9 cellular contexts compared by ENCODE assay signal in the genomic region with DNA sequence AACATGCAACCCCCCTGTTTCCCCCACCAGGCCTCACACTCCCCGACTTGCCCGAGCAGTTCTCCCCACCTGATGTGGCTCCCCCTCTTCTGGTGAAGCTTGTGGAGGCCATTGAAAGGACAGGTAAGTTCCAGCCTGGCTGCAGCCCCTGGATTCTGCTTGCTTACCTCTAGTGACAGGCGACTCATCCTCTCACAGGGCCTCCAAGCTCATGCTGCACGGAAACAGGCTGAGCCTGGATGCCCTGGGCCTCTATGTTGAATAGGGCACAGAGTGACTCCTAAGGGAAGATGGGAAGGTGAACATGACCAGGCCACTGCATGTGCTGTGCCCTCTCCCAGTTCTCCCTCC. TPM values are rescaled to one million over a fixed set of nuclear protein-coding genes. Genes with fewer than 3 reads are reported as not detected.
DNase-seq lines count a peak whose midpoint lies in the region; ATAC-seq and TF ChIP-seq lines count a peak whose summit lies in the region.
"Had no signal": no experiment of that assay in that cellular context is flagged by ENCODE, and none has a peak within 500 bp of the region (broad histone marks: within the 10 kb centered on the region; RNA-seq: fewer than 3 reads in every experiment).

No MANE protein-coding gene starts in this region.

- ATAC-seq in GM19328 (IDR thresholded peaks at IDR 0.05; ENCODE audit: unreplicated experiment): no peak

- peaks cover 14% of the 10 kb centered on the region for H3K4me1 Mint-ChIP-seq in activated naive CD4-positive, alpha-beta T cell treated with anti-CD3 and anti-CD28 coated beads, Interleukin-2, amount 10 ng/mL, durations not matched to agents 7 days and 5 days
- peaks cover 5% of the 10 kb centered on the region for H3K4me1 Mint-ChIP-seq in activated CD4-positive, alpha-beta memory T cell treated with anti-CD3 and anti-CD28 coated beads for 36 hours (ENCODE audit: low read depth)

- H3K36me3 Mint-ChIP-seq in activated naive CD4-positive, alpha-beta T cell treated with anti-CD3 and anti-CD28 coated beads, Interleukin-2, amount 10 ng/mL, durations not matched to agents 7 days and 5 days: peaks cover 12% of the 10 kb centered on the region
- H3K36me3 Mint-ChIP-seq in activated CD4-positive, alpha-beta memory T cell treated with anti-CD3 and anti-CD28 coated beads for 36 hours: peaks cover 3% of the 10 kb centered on the region

- H3K4me1 ChIP-seq in transverse colon: peaks cover 33 to 42% (median 39%) of the 10 kb centered on the region in 4 donors

- H3K9me3 ChIP-seq in transverse colon: no peaks in the 10 kb centered on the region

- POLR2A ChIA-PET in activated CD4-positive, alpha-beta memory T cell treated with anti-CD3 and anti-CD28 coated beads for 36 hours (lab: Charles Lee): interaction anchor here (0.8 to 2.2 kb wide), 2 partner anchors 8 to 158 kb away, joined by 3 to 8 read pairs; a partner anchor contains a TSS

- intact Hi-C loops in activated CD4-positive, alpha-beta memory T cell treated with anti-CD3 and anti-CD28 coated beads for 36 hours (cut with micrococcal nuclease): loop anchor here (2.0 kb wide), 1 partner anchor 64 kb away; no protein-coding TSS in a partner anchor
- intact Hi-C loops in transverse colon (cut with DNase I; ENCODE audit: low total_unique reads): loop anchor here (5.0 kb wide), 1 partner anchor 48 kb away; no protein-coding TSS in a partner anchor

- peaks cover 0 to 8% (median 3%) of the 10 kb centered on the region in 4 donors for H3K36me3 ChIP-seq in transverse colon

- H3K27ac Mint-ChIP-seq in activated naive CD4-positive, alpha-beta T cell treated with anti-CD3 and anti-CD28 coated beads, Interleukin-2, amount 10 ng/mL, durations not matched to agents 7 days and 5 days: peak overlapping the region; percentile 75
- peak overlapping the region; percentile 38 for H3K27ac Mint-ChIP-seq in activated CD4-positive, alpha-beta memory T cell treated with anti-CD3 and anti-CD28 coated beads for 36 hours

- CTCF ChIA-PET in activated naive CD4-positive, alpha-beta T cell treated with anti-CD3 and anti-CD28 coated beads, Interleukin-2, amount 10 ng/mL, durations not matched to agents 7 days and 5 days (lab: Charles Lee): interaction anchor here (0.8 to 2.0 kb wide), 5 partner anchors 9 to 50 kb away, joined by 3 to 9 read pairs (median 3); no protein-coding TSS in a partner anchor
- CTCF ChIA-PET in activated CD4-positive, alpha-beta memory T cell treated with anti-CD3 and anti-CD28 coated beads for 36 hours (lab: Charles Lee): interaction anchor here (1.0 to 2.3 kb wide), 8 partner anchors 8 to 118 kb away, joined by 3 to 16 read pairs (median 6); a partner anchor contains a TSS

- peak overlapping the region; percentile 50 for H3K4me3 Mint-ChIP-seq in activated naive CD4-positive, alpha-beta T cell treated with anti-CD3 and anti-CD28 coated beads, Interleukin-2, amount 10 ng/mL, durations not matched to agents 7 days and 5 days
- H3K4me3 Mint-ChIP-seq in activated CD4-positive, alpha-beta memory T cell treated with anti-CD3 and anti-CD28 coated beads for 36 hours: peak overlapping the region; percentile 64

- no peaks in the 10 kb centered on the region for H3K27me3 ChIP-seq in layer of hippocampus (ENCODE audit: control insufficient read depth, insufficient read depth, low read length)
- H3K27me3 ChIP-seq in transverse colon: no peaks in the 10 kb centered on the region

- DNase-seq in activated naive CD4-positive, alpha-beta T cell treated with anti-CD3 and anti-CD28 coated beads, Interleukin-2, amount 10 ng/mL, durations not matched to agents 7 days and 5 days: no peak
- DNase-seq in activated naive CD4-positive, alpha-beta T cell treated with anti-CD3 and anti-CD28 coated beads, Interleukin-2, amount 50 U/mL, for 16 hours: no peak
- peak; percentile 32 for DNase-seq in activated CD4-positive, alpha-beta memory T cell treated with anti-CD3 and anti-CD28 coated beads for 36 hours
- DNase-seq in transverse colon: no peak
- no peak for DNase-seq in DMS79 treated with DMSO at 0.1 percent for 48 hours (lab: John Stamatoyannopoulos, UW)
- DNase-seq in GM03348 (ENCODE audit: low spot score): no peak
- DNase-seq: Calu3 had no signal

- no peaks in the 10 kb centered on the region for H3K27me3 Mint-ChIP-seq in activated naive CD4-positive, alpha-beta T cell treated with anti-CD3 and anti-CD28 coated beads, Interleukin-2, amount 10 ng/mL, durations not matched to agents 7 days and 5 days
- no peaks in the 10 kb centered on the region for H3K27me3 Mint-ChIP-seq in activated CD4-positive, alpha-beta memory T cell treated with anti-CD3 and anti-CD28 coated beads for 36 hours

- H3K4me3 ChIP-seq in transverse colon: no peak overlapping the region

- TF ChIP-seq EP300 in transverse colon (IDR thresholded peaks at IDR 0.05; ENCODE audit: low read depth): no peak

- no peaks in the 10 kb centered on the region for H3K9me3 Mint-ChIP-seq in activated naive CD4-positive, alpha-beta T cell treated with anti-CD3 and anti-CD28 coated beads, Interleukin-2, amount 10 ng/mL, durations not matched to agents 7 days and 5 days
- H3K9me3 Mint-ChIP-seq in activated CD4-positive, alpha-beta memory T cell treated with anti-CD3 and anti-CD28 coated beads for 36 hours: no peaks in the 10 kb centered on the region

- WGBS in transverse colon (ENCODE audit: low coverage in 1 of 2), 2 donors: 84% methylated on average over 4 of the region's 4 CpGs; no CpG with 5 or more reads in 1 of the 2 donors

- in situ Hi-C loops in transverse colon (cut with MboI; ENCODE audit: low pct_ligation_motif_present in 1 of 4, low pct_unique_long_range_greater_than_20kb in 1 of 4, low sequenced_read_pairs in 3 of 4): no loop called here

- no peak for TF ChIP-seq CTCF in transverse colon (IDR thresholded peaks at IDR 0.05)

- no peak for TF ChIP-seq POLR2A in transverse colon (IDR thresholded peaks at IDR 0.05)

- peak overlapping the region; percentile 68 for H3K27ac ChIP-seq in layer of hippocampus (ENCODE audit: low read depth, low read length)
- peak overlapping the region; percentile 68 to 81 (median 79) for H3K27ac ChIP-seq in transverse colon

RNA-seq across cellular contexts. Expression of a gene that starts 7.5 kb away (rescaled TPM):
- 10 to 100 TPM; 14.9 to 19.1 TPM for total RNA-seq in activated CD4-positive, alpha-beta memory T cell treated with anti-CD3 and anti-CD28 coated beads for 36 hours
- 100 to 1,000 TPM in 1 of 4 donors, 10 to 100 TPM in 3; 30.5 to 135 (median 31.2) TPM for total RNA-seq in transverse colon

RNA-seq across cellular contexts. Expression of a gene that starts 13.2 kb away (rescaled TPM):
- total RNA-seq in activated CD4-positive, alpha-beta memory T cell treated with anti-CD3 and anti-CD28 coated beads for 36 hours: 10 to 100 TPM; 23.7 to 26.9 TPM
- total RNA-seq in transverse colon: 10 to 100 TPM in 3 of 4 donors, 1 to 10 TPM in 1; 10.0 to 50.8 (median 32.8) TPM

RNA-seq across cellular contexts. Expression of a gene that starts 32.6 kb away (rescaled TPM):
- 1 to 10 TPM; 6.4 to 7.3 TPM for total RNA-seq in activated CD4-positive, alpha-beta memory T cell treated with anti-CD3 and anti-CD28 coated beads for 36 hours
- total RNA-seq in transverse colon: 10 to 100 TPM in 3 of 4 donors, 1 to 10 TPM in 1; 1.6 to 22.3 (median 12.6) TPM

RNA-seq across cellular contexts. Expression of a gene that starts 43.4 kb away (rescaled TPM):
- 1 to 10 TPM; 3.9 to 4.3 TPM for total RNA-seq in activated CD4-positive, alpha-beta memory T cell treated with anti-CD3 and anti-CD28 coated beads for 36 hours
- 1 to 10 TPM in 3 of 4 donors, not detected in 1; 2.2 to 8.6 (median 3.8) TPM for total RNA-seq in transverse colon
